Comparison of ENCODE assay signal across 9 cellular contexts in genomic region chr9:112819635-112820496, GRCh38.
DNase-seq lines count a peak whose midpoint lies in the region; ATAC-seq and TF ChIP-seq lines count a peak whose summit lies in the region.
"Had no signal": no experiment of that assay in that cellular context is flagged by ENCODE, and none has a peak within 500 bp of the region (broad histone marks: within the 10 kb centered on the region; RNA-seq: fewer than 3 reads in every experiment).

No MANE protein-coding gene starts in this region.

- ATAC-seq in GM18520 (IDR thresholded peaks at IDR 0.05; ENCODE audit: unreplicated experiment) (peak; percentile 52), IMR-90 (ENCODE audit: low read depth) (peak; percentile 96), GM19395 (IDR thresholded peaks at IDR 0.05; ENCODE audit: unreplicated experiment) (no peak)

- peaks cover 18 to 58% (median 27%) of the 10 kb centered on the region in 10 experiments for H3K4me1 ChIP-seq in BLaER1 treated with 17β-estradiol and CSF1 and Interleukin-3, amounts not matched to agents 10 nM and 100 nM
- H3K4me1 ChIP-seq in IMR-90 (ENCODE audit: control insufficient read depth, insufficient read depth, low read length) (peaks cover 2% of the 10 kb centered on the region; the same call in 1 of the 2 replicates), OCI-LY7 (ENCODE audit: insufficient read depth, low read length, poor library complexity, severe bottlenecking) (peaks cover 3% of the 10 kb centered on the region)

- H2AK9ac ChIP-seq in IMR-90 (replicated peaks; ENCODE audit: low read depth, low read length, poor library complexity) = no peak overlapping the region

- H3K56ac ChIP-seq in IMR-90 (ENCODE audit: extremely low read depth, insufficient read depth, low read length) = no peak overlapping the region

- no peak overlapping the region for H3K4ac ChIP-seq in IMR-90 (ENCODE audit: low read depth, low read length)

- H2AK5ac ChIP-seq in IMR-90 (ENCODE audit: low read depth, low read length) = no peak overlapping the region

- no peak overlapping the region for H2BK5ac ChIP-seq in IMR-90 (ENCODE audit: low read depth, low read length, poor library complexity, severe bottlenecking)

- peak overlapping the region in 7 of 11 experiments; percentile 16 to 54 (median 32); a peak in 9 of 22 replicates for H3K4me2 ChIP-seq in BLaER1 treated with 17β-estradiol and CSF1 and Interleukin-3, amounts not matched to agents 10 nM and 100 nM
- no peak overlapping the region for H3K4me2 ChIP-seq in IMR-90 (ENCODE audit: low read depth, low read length)
- no peak overlapping the region for H3K4me2 ChIP-seq in OCI-LY7 (ENCODE audit: low read length)

- no peak overlapping the region for H4K8ac ChIP-seq in IMR-90 (ENCODE audit: low read depth in 2 of 2, low read length in 2 of 2)

- H3K36me3 Mint-ChIP-seq in endothelial cell (ENCODE audit: low read depth, unreplicated experiment) = no peaks in the 10 kb centered on the region

- no peak for TF ChIP-seq POLR2A in IMR-90 (IDR thresholded peaks at IDR 0.05; ENCODE audit: low read depth, low read length)

- H3K27me3 Mint-ChIP-seq in endothelial cell (ENCODE audit: unreplicated experiment) = no peaks in the 10 kb centered on the region
- H3K27me3 Mint-ChIP-seq: T-cell had no signal

- H3K27ac ChIP-seq in BLaER1 treated with 17β-estradiol and CSF1 and Interleukin-3, amounts not matched to agents 10 nM and 100 nM = no peak overlapping the region
- H3K27ac ChIP-seq in IMR-90 (ENCODE audit: insufficient read depth, low read length) (no peak overlapping the region), OCI-LY7 (ENCODE audit: low read depth, low read length, poor library complexity, severe bottlenecking) (no peak overlapping the region)

- no peak overlapping the region for H2BK120ac ChIP-seq in IMR-90 (ENCODE audit: low read depth, low read length)

- dilution Hi-C loops in IMR-90 (cut with HindIII; ENCODE audit: low sequenced_read_pairs, unreplicated experiment) = no loop called here

- BruUV-seq in IMR-90 (replicated peaks; lab: Mats Ljungman, UMichigan) = no TSS peak
- BruUV-seq in OCI-LY7 (replicated peaks; lab: Mats Ljungman, UMichigan) = no TSS peak

- H3K14ac ChIP-seq in IMR-90 (replicated peaks; ENCODE audit: low read depth, low read length) = no peak overlapping the region; the same call in 1 of the 2 replicates

- H2AFZ ChIP-seq in IMR-90 (replicated peaks; ENCODE audit: low read length, poor library complexity) (peak overlapping the region; percentile 2), OCI-LY7 (ENCODE audit: low read length) (no peak overlapping the region)

- H4K91ac ChIP-seq in IMR-90 (ENCODE audit: insufficient read depth, low read depth, low read length) = no peak overlapping the region

- WGBS in IMR-90 (ENCODE audit: extremely low coverage in 2 of 2, insufficient read length in 1 of 2), 2 experiments = no CpG with 5 or more reads among the region's 7 CpGs

- peaks cover 11% of the 10 kb centered on the region for H3K4me1 Mint-ChIP-seq in endothelial cell (ENCODE audit: unreplicated experiment)

- no peak overlapping the region for H3K23ac ChIP-seq in IMR-90 (ENCODE audit: low read depth, low read length)

- no peaks in the 10 kb centered on the region for H3K9me3 Mint-ChIP-seq in endothelial cell (ENCODE audit: unreplicated experiment)
- H3K9me3 Mint-ChIP-seq: T-cell had no signal

- peaks cover 0 to 26% (median 0%) of the 10 kb centered on the region in 11 experiments; a peak in 6 of 22 replicates for H4K20me1 ChIP-seq in BLaER1 treated with 17β-estradiol and CSF1 and Interleukin-3, amounts not matched to agents 10 nM and 100 nM
- H4K20me1 ChIP-seq in IMR-90 (ENCODE audit: insufficient read depth, low read length) = no peaks in the 10 kb centered on the region; the same call in 1 of the 2 replicates
- no peaks in the 10 kb centered on the region for H4K20me1 ChIP-seq in OCI-LY7 (ENCODE audit: insufficient read depth, low read length)

- no peak overlapping the region for H3K9ac ChIP-seq in BLaER1 treated with 17β-estradiol and CSF1 and Interleukin-3, amounts not matched to agents 10 nM and 100 nM
- H3K9ac ChIP-seq in IMR-90 (ENCODE audit: low read depth, low read length) = no peak overlapping the region

- no peak overlapping the region for H3K18ac ChIP-seq in IMR-90 (ENCODE audit: low read depth, low read length)

- H3K4me3 ChIP-seq in BLaER1 treated with 17β-estradiol and CSF1 and Interleukin-3, amounts not matched to agents 10 nM and 100 nM = no peak overlapping the region
- H3K4me3 ChIP-seq in IMR-90 (ENCODE audit: insufficient read depth, low read depth, low read length) (no peak overlapping the region), OCI-LY7 (ENCODE audit: low read depth, low read length, poor library complexity, severe bottlenecking) (no peak overlapping the region)

- H3K27me3 ChIP-seq in BLaER1 treated with 17β-estradiol and CSF1 and Interleukin-3, amounts not matched to agents 10 nM and 100 nM = no peaks in the 10 kb centered on the region
- H3K27me3 ChIP-seq in IMR-90 (ENCODE audit: control insufficient read depth, insufficient read depth, low read length) = no peaks in the 10 kb centered on the region

- DNase-seq in IMR-90 (peak; percentile 85), OCI-LY7 (ENCODE audit: low spot score) (peak; percentile 61), endothelial cell (ENCODE audit: low spot score) (peak; percentile 21), myocyte (ENCODE audit: low read depth) (peak; percentile 91), ecto neural progenitor cell (ENCODE audit: low spot score) (no peak)
- DNase-seq: T-cell had no signal

- H3K27ac Mint-ChIP-seq in endothelial cell (ENCODE audit: unreplicated experiment) = no peak overlapping the region
- H3K27ac Mint-ChIP-seq: T-cell had no signal

- POLR2A ChIA-PET in IMR-90 (lab: Charles Lee; ENCODE audit: unreplicated experiment) = no interaction called here
- POLR2A ChIA-PET in OCI-LY7 (lab: Charles Lee) = no interaction called here

- no peak overlapping the region for H2BK15ac ChIP-seq in IMR-90 (ENCODE audit: low read depth, low read length)

- peaks cover 11% of the 10 kb centered on the region; the same call in 1 of the 2 replicates for H3K9me1 ChIP-seq in IMR-90 (ENCODE audit: insufficient read depth, low read length)

- no peak overlapping the region for H3K4me3 Mint-ChIP-seq in endothelial cell (ENCODE audit: unreplicated experiment)
- H3K4me3 Mint-ChIP-seq: T-cell had no signal

- no peaks in the 10 kb centered on the region for H3K9me2 ChIP-seq in OCI-LY7 (ENCODE audit: insufficient read depth, low read length)

- H4K5ac ChIP-seq in IMR-90 (ENCODE audit: low read depth, low read length) = no peak overlapping the region

- H3K36me3 ChIP-seq in BLaER1 treated with 17β-estradiol and CSF1 and Interleukin-3, amounts not matched to agents 10 nM and 100 nM = peaks cover 0 to 54% (median 25%) of the 10 kb centered on the region in 11 experiments; a peak in 17 of 22 replicates
- peaks cover 1% of the 10 kb centered on the region for H3K36me3 ChIP-seq in IMR-90 (ENCODE audit: control insufficient read depth, insufficient read depth, low read length)
- H3K36me3 ChIP-seq in OCI-LY7 (ENCODE audit: insufficient read depth, low read length) = peaks cover 5% of the 10 kb centered on the region; the same call in 1 of the 2 replicates

- TF ChIP-seq CTCF in IMR-90 (conservative IDR thresholded peaks at IDR 0.05; ENCODE audit: low read depth, low read length) (peak; percentile 68), OCI-LY7 (conservative IDR thresholded peaks at IDR 0.05; ENCODE audit: low read length) (peak; percentile 94), endothelial cell (IDR thresholded peaks at IDR 0.05; ENCODE audit: unreplicated experiment) (peak; percentile 64)

- H3K79me2 ChIP-seq in OCI-LY7 (ENCODE audit: insufficient read depth, low read depth, low read length) = no peaks in the 10 kb centered on the region

- peak; percentile 82 for TF ChIP-seq RAD21 in IMR-90 (IDR thresholded peaks at IDR 0.05; ENCODE audit: low read length)

- peaks cover 8% of the 10 kb centered on the region in 2 experiments; a peak in 2 of 4 replicates for H3K79me1 ChIP-seq in IMR-90 (ENCODE audit: low read depth in 1 of 2, low read length in 2 of 2)

- intact Hi-C loops in IMR-90 (cut with micrococcal nuclease) = loop anchor here (2.0 to 5.0 kb wide), 2 partner anchors 68 to 103 kb away; partner anchors contain the start of gene SNX30
- intact Hi-C loops in OCI-LY7 (cut with micrococcal nuclease; ENCODE audit: unreplicated experiment) = loop anchor here (5.0 to 10.0 kb wide), 2 partner anchors 335 to 378 kb away; partner anchors contain the start of gene KIAA1958

- H2BK20ac ChIP-seq in IMR-90 (ENCODE audit: low read depth, low read length) = no peak overlapping the region

- in situ Hi-C loops in IMR-90 (cut with MboI; ENCODE audit: low sequenced_read_pairs) = loop anchor here (25.0 kb wide), 1 partner anchor 358 kb away; no protein-coding TSS in a partner anchor

- CTCF ChIA-PET in IMR-90 (lab: Yijun Ruan, JAX) = interaction anchor here (0.5 to 1.8 kb wide), 9 partner anchors 8 to 182 kb away, joined by 3 to 6 read pairs (median 3); partner anchors contain the start of gene INIP
- CTCF ChIA-PET in OCI-LY7 (lab: Charles Lee; ENCODE audit: unreplicated experiment) = interaction anchor here (0.6 kb wide), 1 partner anchor 376 kb away, joined by 3 read pairs; no protein-coding TSS in a partner anchor

- peaks cover 0 to 6% (median 0%) of the 10 kb centered on the region in 11 experiments; a peak in 3 of 22 replicates for H3K9me3 ChIP-seq in BLaER1 treated with 17β-estradiol and CSF1 and Interleukin-3, amounts not matched to agents 10 nM and 100 nM (replicated peaks in 1 of 11)
- H3K9me3 ChIP-seq in IMR-90 (ENCODE audit: control insufficient read depth, insufficient read depth, low read length) = no peaks in the 10 kb centered on the region
- H3K9me3 ChIP-seq in OCI-LY7 (ENCODE audit: low read length) = no peaks in the 10 kb centered on the region

TF ChIP-seq in IMR-90, 13 proteins besides CTCF, POLR2A, EP300 and RAD21:
- peak; percentile 70 for TF ChIP-seq SMC3 (IDR thresholded peaks at IDR 0.05; ENCODE audit: low read depth, low read length)
- TF ChIP-seq FOS (IDR thresholded peaks at IDR 0.05; ENCODE audit: low read depth, low read length) = no peak
TF ChIP-seq in IMR-90: peak in this region for 1.

Comparison
In these comparisons a context has a peak if more than half of its experiments do, and no peak if none do; other contexts are left out.
1. H3K4me2 ChIP-seq: peak in BLaER1 treated with 17β-estradiol and CSF1 and Interleukin-3, amounts not matched to agents 10 nM and 100 nM (7 of 11); none in IMR-90 (single experiment) and OCI-LY7 (single experiment).
2. Peak in every context shown above with its lines, with median percentiles within 50 percentile points of each other: CTCF ChIP-seq.